ENCODE assay signal across 26 cellular contexts in genomic region chr18:68399721-68400120, GRCh38.
"Had no signal": no experiment of that assay in that cellular context is flagged by ENCODE, and none has a peak within 500 bp of the region (broad histone marks: within the 10 kb centered on the region; RNA-seq: fewer than 3 reads in every experiment).

No MANE protein-coding gene starts in this region.

- H3K4me3 ChIP-seq: body of pancreas, hepatocyte, left lung, lung, thyroid gland had no signal

- H2AFZ ChIP-seq: hepatocyte, parathyroid adenoma had no signal

- DNase-seq: activated CD8-positive, alpha-beta memory T cell treated with anti-CD3 and anti-CD28 coated beads, Interleukin-2, amount 50 U/mL, for 4 hours; activated naive CD4-positive, alpha-beta T cell; activated T-cell treated with anti-CD3 and anti-CD28 coated beads, Interleukin-2, amount 50 U/mL, for 24 hours; amygdala; body of pancreas; effector CD4-positive, alpha-beta T cell; glutamatergic neuron; immature natural killer cell; kidney glomerular epithelial cell; left lung; right cardiac atrium; stimulated activated CD4-positive, alpha-beta T cell treated with anti-CD3 and anti-CD28 coated beads, Interleukin-1b, Interleukin-23, amount 100 ng/mL, for 48 hours; substantia nigra; T1000; thyroid gland had no signal

- FAIRE-seq: endometrium, frontal cortex had no signal

- H3K27me3 ChIP-seq: body of pancreas, hepatocyte, left lung, thyroid gland had no signal

- H3K4me2 ChIP-seq: hepatocyte had no signal

- H3K27ac Mint-ChIP-seq: activated naive CD8-positive, alpha-beta T cell; activated T-cell treated with anti-CD3 and anti-CD28 coated beads, Interleukin-2, amount 50 U/mL, for 24 hours; activated T-helper 17 cell treated with anti-CD3 and anti-CD28 coated beads, Interleukin-2, amount 50 U/mL, for 72 hours; dendritic cell treated with granulocyte-macrophage colony-stimulating factor and Interleukin-4, amounts not matched to agents 40 ng/mL and 50 ng/mL, for 4 days; immature natural killer cell; natural killer cell treated with Interleukin-12 subunit alpha and Interleukin-12 subunit beta and Interleukin-15 and Interleukin-18, amount 100 ng/mL, for 72 hours; stimulated activated naive CD8-positive, alpha-beta T cell treated with anti-CD3 and anti-CD28 coated beads, Interleukin-15, Interleukin-2, amounts not matched to agents 100 ng/mL and 50 ng/mL, for 24 hours; WTC11 had no signal

- H3K36me3 ChIP-seq: left lung, thyroid gland had no signal

- H3K27me3 Mint-ChIP-seq: activated T-cell treated with anti-CD3 and anti-CD28 coated beads, Interleukin-2, amount 50 U/mL, for 24 hours; dendritic cell treated with granulocyte-macrophage colony-stimulating factor and Interleukin-4, amounts not matched to agents 40 ng/mL and 50 ng/mL, for 4 days; natural killer cell treated with Interleukin-12 subunit alpha and Interleukin-12 subunit beta and Interleukin-15 and Interleukin-18, amount 100 ng/mL, for 72 hours; stimulated activated naive CD8-positive, alpha-beta T cell treated with anti-CD3 and anti-CD28 coated beads, Interleukin-15, Interleukin-2, amounts not matched to agents 100 ng/mL and 50 ng/mL, for 24 hours had no signal

- H3K36me3 Mint-ChIP-seq: activated naive CD8-positive, alpha-beta T cell; immature natural killer cell; natural killer cell treated with Interleukin-12 subunit alpha and Interleukin-12 subunit beta and Interleukin-15 and Interleukin-18, amount 100 ng/mL, for 72 hours had no signal

- H3K27ac ChIP-seq: body of pancreas, hepatocyte, left lung, parathyroid adenoma, thyroid gland had no signal

- H3K9me3 Mint-ChIP-seq: activated T-cell treated with anti-CD3 and anti-CD28 coated beads, Interleukin-2, amount 50 U/mL, for 24 hours; activated T-helper 17 cell treated with anti-CD3 and anti-CD28 coated beads, Interleukin-2, amount 50 U/mL, for 72 hours; stimulated activated naive CD8-positive, alpha-beta T cell treated with anti-CD3 and anti-CD28 coated beads, Interleukin-15, Interleukin-2, amounts not matched to agents 100 ng/mL and 50 ng/mL, for 24 hours had no signal

- H3K9ac ChIP-seq: parathyroid adenoma had no signal

- H3K4me1 Mint-ChIP-seq: activated T-helper 17 cell treated with anti-CD3 and anti-CD28 coated beads, Interleukin-2, amount 50 U/mL, for 72 hours; immature natural killer cell; WTC11 had no signal

- H3K9me3 ChIP-seq: body of pancreas, thyroid gland had no signal

- H3K79me2 ChIP-seq: hepatocyte, parathyroid adenoma had no signal

- H3K4me1 ChIP-seq: body of pancreas, left lung, parathyroid adenoma, thyroid gland had no signal

- H3K4me3 Mint-ChIP-seq: activated naive CD8-positive, alpha-beta T cell; activated T-cell treated with anti-CD3 and anti-CD28 coated beads, Interleukin-2, amount 50 U/mL, for 24 hours; activated T-helper 17 cell treated with anti-CD3 and anti-CD28 coated beads, Interleukin-2, amount 50 U/mL, for 72 hours; dendritic cell treated with granulocyte-macrophage colony-stimulating factor and Interleukin-4, amounts not matched to agents 40 ng/mL and 50 ng/mL, for 4 days; immature natural killer cell; natural killer cell treated with Interleukin-12 subunit alpha and Interleukin-12 subunit beta and Interleukin-15 and Interleukin-18, amount 100 ng/mL, for 72 hours; stimulated activated naive CD8-positive, alpha-beta T cell treated with anti-CD3 and anti-CD28 coated beads, Interleukin-15, Interleukin-2, amounts not matched to agents 100 ng/mL and 50 ng/mL, for 24 hours; WTC11 had no signal

- ATAC-seq: activated T-helper 17 cell treated with anti-CD3 and anti-CD28 coated beads, Interleukin-2, amount 50 U/mL, for 72 hours; body of pancreas; left lung; natural killer cell treated with Interleukin-12 subunit alpha and Interleukin-12 subunit beta and Interleukin-15 and Interleukin-18, amount 100 ng/mL, for 72 hours; right cardiac atrium; WTC11 had no signal
